In the genomic region with DNA sequence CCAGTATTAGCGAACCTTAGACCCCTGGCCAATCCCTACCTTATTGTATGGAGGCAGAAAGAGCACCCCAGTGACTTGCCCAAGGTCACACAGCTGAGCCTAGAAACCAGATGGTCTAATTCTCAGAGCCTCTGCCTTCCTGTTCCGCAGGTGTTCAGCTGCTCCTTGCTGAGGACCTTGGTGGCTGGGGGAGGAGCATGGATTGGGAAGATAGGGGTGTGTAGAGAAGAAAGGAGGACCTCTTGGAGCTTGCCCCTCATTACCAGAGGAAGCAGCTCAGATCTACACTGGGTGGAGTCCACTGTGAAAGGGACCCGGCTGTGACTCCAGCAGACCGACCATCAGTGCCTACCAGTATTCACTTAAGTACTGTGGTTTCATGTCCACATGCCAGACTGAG, we compare ENCODE assay signal across 12 cellular contexts. TPM values are rescaled to one million over a fixed set of nuclear protein-coding genes. Genes with fewer than 3 reads are reported as not detected.
A peak's percentile ranks its signal among the peaks of the same experiment; 100 is the strongest.
DNase-seq lines count a peak whose midpoint lies in the region; ATAC-seq and TF ChIP-seq lines count a peak whose summit lies in the region.
"Had no signal": no experiment of that assay in that cellular context is flagged by ENCODE, and none has a peak within 500 bp of the region (broad histone marks: within the 10 kb centered on the region; RNA-seq: fewer than 3 reads in every experiment).

No MANE protein-coding gene starts in this region.

- ATAC-seq in DND-41 (ENCODE audit: insufficient read depth, low read depth) (peak; percentile 13), GM18861 (IDR thresholded peaks at IDR 0.05; ENCODE audit: unreplicated experiment) (no peak)

- peak overlapping the region; percentile 58 for H3K9ac ChIP-seq in DND-41 (ENCODE audit: low read depth, low read length)
- peak overlapping the region; percentile 44 for H3K9ac ChIP-seq in HUES6 (ENCODE audit: low read length)
- peak overlapping the region; percentile 7 to 52 for H3K9ac ChIP-seq in duodenal mucosa (ENCODE audit: low read depth in 1 of 2, low read length in 2 of 2)
- H3K9ac ChIP-seq: parathyroid adenoma had no signal

- no peaks in the 10 kb centered on the region for H3K9me3 Mint-ChIP-seq in neural crest cell

- H3K4me3 ChIP-seq in DND-41 (ENCODE audit: low read depth in 1 of 2, low read length in 2 of 2) (peak overlapping the region in 1 of 2 experiments; percentile 70; a peak in 2 of 4 replicates), HUES6 (ENCODE audit: low read depth, low read length) (peak overlapping the region; percentile 72), duodenal mucosa (ENCODE audit: low read depth in 1 of 2, low read length in 2 of 2) (peak overlapping the region; percentile 69 to 76), foreskin fibroblast (ENCODE audit: low read depth in 1 of 2, low read length in 2 of 2) (no peak overlapping the region)

- DNase-seq in DND-41 (peak; percentile 36), neural crest cell (ENCODE audit: low read depth, low spot score) (no peak), anterior cingulate cortex (lab: John Stamatoyannopoulos, UW) (no peak), foreskin fibroblast (no peak), NCI-H1092 (lab: John Stamatoyannopoulos, UW) (no peak)
- DNase-seq: DMS 273 treated with DMSO at 0.1 percent for 48 hours, NCI-H446 had no signal

- H3K36me3 ChIP-seq in DND-41 (ENCODE audit: insufficient read depth, low read length): peaks cover 18% of the 10 kb centered on the region
- H3K36me3 ChIP-seq in HUES6 (ENCODE audit: control insufficient read depth, insufficient read depth, low read length): peaks cover 5% of the 10 kb centered on the region
- peaks cover 10 to 13% of the 10 kb centered on the region in 2 donors for H3K36me3 ChIP-seq in duodenal mucosa (ENCODE audit: control insufficient read depth in 1 of 2, insufficient read depth in 2 of 2, low read length in 2 of 2)

- no peaks in the 10 kb centered on the region for H3K27me3 Mint-ChIP-seq in neural crest cell (ENCODE audit: low read depth)

- H3K4me1 ChIP-seq in DND-41 (ENCODE audit: insufficient read depth, low read length): peaks cover 38% of the 10 kb centered on the region
- peaks cover 50% of the 10 kb centered on the region for H3K4me1 ChIP-seq in HUES6 (ENCODE audit: control insufficient read depth, insufficient read depth, low read length)
- H3K4me1 ChIP-seq in duodenal mucosa (ENCODE audit: control insufficient read depth in 1 of 2, insufficient read depth in 2 of 2, low read length in 2 of 2): peaks cover 6 to 18% of the 10 kb centered on the region in 2 donors

- H3K9me3 ChIP-seq in DND-41 (ENCODE audit: insufficient read depth, low read length, severe bottlenecking): no peaks in the 10 kb centered on the region
- H3K9me3 ChIP-seq in HUES6 (ENCODE audit: control insufficient read depth, insufficient read depth, low read depth, low read length): no peaks in the 10 kb centered on the region
- H3K9me3 ChIP-seq in duodenal mucosa (ENCODE audit: control insufficient read depth in 1 of 2, low read length in 2 of 2): no peaks in the 10 kb centered on the region
- H3K9me3 ChIP-seq: thoracic aorta had no signal

- TF ChIP-seq CTCF in DND-41 (IDR thresholded peaks at IDR 0.05; ENCODE audit: borderline replicate concordance, extremely low read depth, low read length, poor library complexity, severe bottlenecking) (no peak), neural crest cell (conservative IDR thresholded peaks at IDR 0.05) (no peak), foreskin fibroblast (IDR thresholded peaks at IDR 0.05; ENCODE audit: low read depth, low read length) (no peak)

- peak overlapping the region; percentile 82 for H3K4me2 ChIP-seq in DND-41 (ENCODE audit: insufficient read depth, low read length)

- H3K27me3 ChIP-seq in DND-41 (ENCODE audit: insufficient read depth, low read length, poor library complexity): no peaks in the 10 kb centered on the region
- H3K27me3 ChIP-seq in HUES6 (ENCODE audit: control insufficient read depth, insufficient read depth, low read length): peaks cover 50% of the 10 kb centered on the region
- no peaks in the 10 kb centered on the region for H3K27me3 ChIP-seq in duodenal mucosa (ENCODE audit: control insufficient read depth in 1 of 2, insufficient read depth in 2 of 2, low read length in 2 of 2)

- H3K79me2 ChIP-seq in DND-41 (ENCODE audit: insufficient read depth, low read length): peaks cover 62% of the 10 kb centered on the region

- no peak overlapping the region for H2AFZ ChIP-seq in DND-41 (ENCODE audit: low read depth, low read length)

- peak overlapping the region; percentile 28 for H3K4me3 Mint-ChIP-seq in neural crest cell

- H3K36me3 Mint-ChIP-seq in neural crest cell (ENCODE audit: low read depth): peaks cover 13% of the 10 kb centered on the region

- H4K20me1 ChIP-seq in DND-41 (ENCODE audit: insufficient read depth, low read length): peaks cover 77% of the 10 kb centered on the region

- peak overlapping the region; percentile 73 for H3K27ac ChIP-seq in DND-41 (ENCODE audit: low read length)
- H3K27ac ChIP-seq in HUES6 (ENCODE audit: low read depth, low read length): no peak overlapping the region
- no peak overlapping the region for H3K27ac ChIP-seq in duodenal mucosa (ENCODE audit: low read depth, low read length)
- H3K27ac ChIP-seq: parathyroid adenoma, thoracic aorta had no signal

- no peak overlapping the region for H3K27ac Mint-ChIP-seq in neural crest cell (ENCODE audit: unreplicated experiment)

- H3K4me1 Mint-ChIP-seq in neural crest cell: peaks cover 58% of the 10 kb centered on the region

RNA-seq across cellular contexts. Expression of a gene that starts 15.2 kb away (rescaled TPM):
- 57.9 and 62.4 TPM in 2 replicates for total RNA-seq in neural crest cell

Comparison
In these comparisons a context has a peak if more than half of its experiments do, and no peak if none do; other contexts are left out.
1. H3K4me3 ChIP-seq: peak in HUES6 (single experiment) and duodenal mucosa (2 of 2); none in foreskin fibroblast (0 of 2).
2. Peak in every context shown above with its lines, with median percentiles within 50 percentile points of each other: H3K9ac ChIP-seq.